In the genomic region with DNA sequence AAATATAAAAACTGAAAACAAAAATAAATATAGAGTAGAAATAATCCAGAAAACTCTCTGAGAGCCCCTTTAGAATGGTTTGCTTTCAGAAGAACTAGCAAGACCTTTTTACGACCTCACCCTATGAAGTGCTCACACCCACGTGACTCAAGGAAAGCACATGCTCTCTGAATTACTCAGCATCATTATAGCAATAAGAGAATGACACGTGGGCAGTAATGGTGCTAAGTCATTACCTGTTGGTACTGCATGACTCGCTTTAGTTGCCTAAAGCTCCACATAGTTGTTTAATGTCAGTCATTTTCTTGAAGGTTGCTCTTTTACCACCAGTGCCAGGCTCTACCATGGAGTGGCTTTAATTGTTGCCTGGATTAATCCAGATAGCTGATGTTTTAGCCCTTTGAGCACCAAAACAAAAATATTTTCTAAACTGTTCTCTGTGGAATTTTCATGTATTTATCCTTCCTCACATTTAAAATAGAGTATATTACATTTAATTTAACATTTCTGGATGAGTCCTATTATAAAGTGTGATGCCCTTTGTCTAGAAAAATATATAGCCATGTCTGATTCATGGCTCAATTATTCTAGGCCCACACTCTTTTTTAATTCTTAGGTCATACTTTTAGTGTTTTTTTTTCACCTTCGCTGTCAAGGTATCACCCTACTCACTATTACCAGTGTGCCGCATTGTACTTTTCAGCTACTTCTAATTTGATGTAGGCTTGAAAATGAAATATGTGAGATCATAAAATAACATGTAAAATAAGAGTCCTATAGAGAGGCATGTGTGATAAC, we compare ENCODE assay signal across 10 cellular contexts. TPM values are rescaled to one million over a fixed set of nuclear protein-coding genes. Genes with fewer than 3 reads are reported as not detected.
DNase-seq lines count a peak whose midpoint lies in the region; ATAC-seq, FAIRE-seq and TF ChIP-seq lines count a peak whose summit lies in the region.
"Had no signal": no experiment of that assay in that cellular context is flagged by ENCODE, and none has a peak within 500 bp of the region (broad histone marks: within the 10 kb centered on the region; RNA-seq: fewer than 3 reads in every experiment).

No MANE protein-coding gene starts in this region.

- POLR2A ChIA-PET in activated CD4-positive, alpha-beta T cell treated with anti-CD3 and anti-CD28 coated beads for 36 hours (lab: Charles Lee): no interaction called here
- POLR2A ChIA-PET in endothelial cell of umbilical vein (lab: Charles Lee): interaction anchor here (1.8 kb wide), 1 partner anchor 100 kb away, joined by 4 read pairs; no protein-coding TSS in a partner anchor

- no peak for TF ChIP-seq POLR2A in endothelial cell of umbilical vein (IDR thresholded peaks at IDR 0.05; ENCODE audit: low read depth, low read length)

- peak; percentile 96 for ATAC-seq in activated CD4-positive, alpha-beta T cell treated with anti-CD3 and anti-CD28 coated beads for 36 hours
- ATAC-seq in HG03097 (IDR thresholded peaks at IDR 0.05; ENCODE audit: low FRiP score, unreplicated experiment) (no peak), GM21381 (IDR thresholded peaks at IDR 0.05; ENCODE audit: unreplicated experiment) (no peak)

- no peak for TF ChIP-seq CTCF in endothelial cell of umbilical vein (IDR thresholded peaks at IDR 0.05; ENCODE audit: extremely low read depth in 1 of 2, insufficient read depth in 1 of 2, low read depth in 1 of 2, low read length in 2 of 2)

- no peaks in the 10 kb centered on the region for H3K27me3 ChIP-seq in endothelial cell of umbilical vein (ENCODE audit: control insufficient read depth in 2 of 2, insufficient read depth in 2 of 2, low read length in 2 of 2)

- intact Hi-C loops in activated CD4-positive, alpha-beta T cell treated with anti-CD3 and anti-CD28 coated beads for 36 hours (cut with DNase I, micrococcal nuclease): loop anchor here (2.0 to 5.0 kb wide), 2 partner anchors 102 to 108 kb away; a partner anchor contains a TSS
- intact Hi-C loops in endothelial cell of umbilical vein (cut with micrococcal nuclease): no loop called here
- intact Hi-C loops in posterior vena cava (cut with DNase I): no loop called here

- H3K27ac Mint-ChIP-seq in activated CD4-positive, alpha-beta T cell treated with anti-CD3 and anti-CD28 coated beads for 36 hours: no peak overlapping the region
- H3K27ac Mint-ChIP-seq: natural killer cell treated with Interleukin-12 subunit alpha and Interleukin-12 subunit beta and Interleukin-15 and Interleukin-18, amount 100 ng/mL, for 72 hours had no signal

- H3K4me1 ChIP-seq in endothelial cell of umbilical vein (ENCODE audit: control insufficient read depth, extremely low read depth, insufficient read depth, low read length): peaks cover 21% of the 10 kb centered on the region

- DNase-seq in activated CD4-positive, alpha-beta T cell treated with anti-CD3 and anti-CD28 coated beads for 36 hours: peak; percentile 48
- no peak for DNase-seq in activated CD4-positive, alpha-beta T cell treated with anti-CD3 and anti-CD28 coated beads, Interleukin-2, amount 50 U/mL, for 4 hours
- DNase-seq in HT1080 (ENCODE audit: low read depth) (peak; percentile 86), endothelial cell of umbilical vein (ENCODE audit: low read depth, low spot score) (peak; percentile 51), posterior vena cava (ENCODE audit: low spot score) (no peak)
- peak; percentile 3 to 18 for DNase-seq in stimulated activated CD4-positive, alpha-beta T cell treated with anti-CD3 and anti-CD28 coated beads, Interleukin-2, amount 100 ng/mL, for 24 hours

- H3K4me1 Mint-ChIP-seq in activated CD4-positive, alpha-beta T cell treated with anti-CD3 and anti-CD28 coated beads for 36 hours: peaks cover 2% of the 10 kb centered on the region

- FAIRE-seq in endothelial cell of umbilical vein (lab: Jason Lieb, UNC): peak; percentile 76

- no peaks in the 10 kb centered on the region for H3K79me2 ChIP-seq in endothelial cell of umbilical vein (ENCODE audit: control insufficient read depth, insufficient read depth, low read length)

- H3K27me3 Mint-ChIP-seq in activated CD4-positive, alpha-beta T cell treated with anti-CD3 and anti-CD28 coated beads for 36 hours: peaks cover 4% of the 10 kb centered on the region

- H3K36me3 Mint-ChIP-seq in activated CD4-positive, alpha-beta T cell treated with anti-CD3 and anti-CD28 coated beads for 36 hours (ENCODE audit: low read depth): no peaks in the 10 kb centered on the region
- H3K36me3 Mint-ChIP-seq: natural killer cell treated with Interleukin-12 subunit alpha and Interleukin-12 subunit beta and Interleukin-15 and Interleukin-18, amount 100 ng/mL, for 72 hours had no signal

- no peaks in the 10 kb centered on the region for H3K36me3 ChIP-seq in endothelial cell of umbilical vein (ENCODE audit: control insufficient read depth in 2 of 2, extremely low read depth in 1 of 2, insufficient read depth in 2 of 2, low read length in 2 of 2)

- no peak overlapping the region for H3K4me3 Mint-ChIP-seq in activated CD4-positive, alpha-beta T cell treated with anti-CD3 and anti-CD28 coated beads for 36 hours
- H3K4me3 Mint-ChIP-seq: natural killer cell treated with Interleukin-12 subunit alpha and Interleukin-12 subunit beta and Interleukin-15 and Interleukin-18, amount 100 ng/mL, for 72 hours had no signal

- no TSS peak for BruUV-seq in endothelial cell of umbilical vein (replicated peaks; lab: Mats Ljungman, UMichigan)

- no peak overlapping the region for H3K9ac ChIP-seq in endothelial cell of umbilical vein (replicated peaks; ENCODE audit: extremely low read depth, insufficient read depth, low read length)

- H3K4me3 ChIP-seq in endothelial cell of umbilical vein (replicated peaks in 1 of 3; ENCODE audit: insufficient read depth in 1 of 3, low read depth in 1 of 3, low read length in 3 of 3): no peak overlapping the region

- peak overlapping the region; percentile 56 for H2AFZ ChIP-seq in endothelial cell of umbilical vein (ENCODE audit: low read depth, low read length)

- no peak overlapping the region for H3K4me2 ChIP-seq in endothelial cell of umbilical vein (ENCODE audit: insufficient read depth, low read length)

- no peaks in the 10 kb centered on the region for H3K9me3 ChIP-seq in endothelial cell of umbilical vein (replicated peaks; ENCODE audit: control insufficient read depth, insufficient read depth, low read length)

- dilution Hi-C loops in endothelial cell of umbilical vein (cut with MboI; ENCODE audit: extremely low pct_ligation_motif_present, low sequenced_read_pairs): no loop called here

- H3K9me1 ChIP-seq in endothelial cell of umbilical vein (replicated peaks; ENCODE audit: control insufficient read depth, extremely low read depth, insufficient read depth, low read length): no peaks in the 10 kb centered on the region

- H3K27ac ChIP-seq in endothelial cell of umbilical vein (ENCODE audit: insufficient read depth, low read depth, low read length): no peak overlapping the region
- H3K27ac ChIP-seq: C4-2B had no signal

- H3K9me3 Mint-ChIP-seq in activated CD4-positive, alpha-beta T cell treated with anti-CD3 and anti-CD28 coated beads for 36 hours (ENCODE audit: low read depth): no peaks in the 10 kb centered on the region
- H3K9me3 Mint-ChIP-seq: natural killer cell treated with Interleukin-12 subunit alpha and Interleukin-12 subunit beta and Interleukin-15 and Interleukin-18, amount 100 ng/mL, for 72 hours had no signal

- CTCF ChIA-PET in activated CD4-positive, alpha-beta T cell treated with anti-CD3 and anti-CD28 coated beads for 36 hours (lab: Charles Lee): interaction anchor here (0.5 to 1.1 kb wide), 2 partner anchors 10 to 31 kb away, joined by 3 read pairs; no protein-coding TSS in a partner anchor
- CTCF ChIA-PET in endothelial cell of umbilical vein (lab: Charles Lee): interaction anchor here (9.9 kb wide), 1 partner anchor 100 kb away, joined by 210 read pairs; a partner anchor contains a TSS

- no peaks in the 10 kb centered on the region for H4K20me1 ChIP-seq in endothelial cell of umbilical vein (replicated peaks; ENCODE audit: control insufficient read depth, extremely low read depth, insufficient read depth, low read length)

TF ChIP-seq in endothelial cell of umbilical vein, 7 proteins besides CTCF, POLR2A, EP300 and RAD21:
- TF ChIP-seq POLR2AphosphoS5 (IDR thresholded peaks at IDR 0.05; ENCODE audit: insufficient read depth, low read depth, low read length): no peak
- no peak for TF ChIP-seq GATA2 (IDR thresholded peaks at IDR 0.05; ENCODE audit: insufficient read depth, insufficient read length, low read depth, low read length)
- TF ChIP-seq EZH2 (IDR thresholded peaks at IDR 0.05; ENCODE audit: borderline replicate concordance, low read depth, low read length, severe bottlenecking): no peak
- TF ChIP-seq MYC (IDR thresholded peaks at IDR 0.05; ENCODE audit: low read depth, low read length): peak; percentile 76
- TF ChIP-seq FOS (IDR thresholded peaks at IDR 0.05; ENCODE audit: borderline replicate concordance, insufficient read depth, low read length): peak; percentile 62
- no peak for TF ChIP-seq JUN (IDR thresholded peaks at IDR 0.05; ENCODE audit: borderline replicate concordance, insufficient read depth, insufficient read length, low read depth)
- TF ChIP-seq, protein P1, sequence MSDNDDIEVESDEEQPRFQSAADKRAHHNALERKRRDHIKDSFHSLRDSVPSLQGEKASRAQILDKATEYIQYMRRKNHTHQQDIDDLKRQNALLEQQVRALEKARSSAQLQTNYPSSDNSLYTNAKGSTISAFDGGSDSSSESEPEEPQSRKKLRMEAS (IDR thresholded peaks at IDR 0.05; ENCODE audit: insufficient read depth, insufficient read length): peak; percentile 79

RNA-seq across cellular contexts. Expression of a gene that starts 56.8 kb away (rescaled TPM):
- total RNA-seq in activated CD4-positive, alpha-beta T cell treated with anti-CD3 and anti-CD28 coated beads for 36 hours: under 1 TPM; 0.14 to 0.19 TPM
- 11.9 and 13.4 TPM in 2 replicates for total RNA-seq in HT1080 (2014; rRNA removed; shearing (Covaris generic))
- 10.6 and 10.8 TPM in 2 replicates for polyA plus RNA-seq in HT1080 (2015; cell fraction: cytosol; rRNA removed)
- 15.5 and 16.0 TPM in 2 replicates for polyA plus RNA-seq in HT1080 (2015; cell fraction: nucleus; rRNA removed)
- 25.2 and 25.4 TPM in 2 replicates for total RNA-seq in endothelial cell of umbilical vein
- polyA plus RNA-seq in endothelial cell of umbilical vein: 23.9 and 27.6 TPM in 2 replicates
- polyA plus RNA-seq in endothelial cell of umbilical vein (2011; cell fraction: cytosol; rRNA removed): 27.3 and 27.8 TPM in 2 replicates
- 34.2 and 36.1 TPM in 2 replicates for polyA plus RNA-seq in endothelial cell of umbilical vein (2011; cell fraction: nucleus; rRNA removed)
- polyA plus RNA-seq in endothelial cell of umbilical vein (2012): 18.3 and 23.2 TPM in 2 replicates
- 52.2 and 52.9 TPM in 2 replicates for polyA minus RNA-seq in endothelial cell of umbilical vein
- polyA minus RNA-seq in endothelial cell of umbilical vein (2011; cell fraction: cytosol; rRNA and poly(A)+ RNA removed): 1.4 TPM
- 26.7 and 27.0 TPM in 2 replicates for polyA minus RNA-seq in endothelial cell of umbilical vein (2011; cell fraction: nucleus; rRNA and poly(A)+ RNA removed)
- 1 to 10 TPM; 6.3 to 7.9 TPM for total RNA-seq in posterior vena cava

Comparison
In these comparisons a context has a peak if more than half of its experiments do, and no peak if none do; other contexts are left out.
1. DNase-seq: peak in activated CD4-positive, alpha-beta T cell treated with anti-CD3 and anti-CD28 coated beads for 36 hours (single experiment), HT1080 (single experiment), endothelial cell of umbilical vein (single experiment) and stimulated activated CD4-positive, alpha-beta T cell treated with anti-CD3 and anti-CD28 coated beads, Interleukin-2, amount 100 ng/mL, for 24 hours (2 of 2); none in activated CD4-positive, alpha-beta T cell treated with anti-CD3 and anti-CD28 coated beads, Interleukin-2, amount 50 U/mL, for 4 hours (0 of 2) and posterior vena cava (single experiment).
2. RNA of a gene that starts 56.8 kb away (total RNA-seq): 25.2 to 25.4 TPM in endothelial cell of umbilical vein, 11.9 to 13.4 TPM in HT1080 and 6.3 to 7.9 TPM in posterior vena cava; 0.14 to 0.19 TPM in activated CD4-positive, alpha-beta T cell treated with anti-CD3 and anti-CD28 coated beads for 36 hours; every median in the first group is over 4 times any median in the second.
3. intact Hi-C loops: an anchor here in activated CD4-positive, alpha-beta T cell treated with anti-CD3 and anti-CD28 coated beads for 36 hours (2.0 to 5.0 kb wide); none called in endothelial cell of umbilical vein and posterior vena cava.